8 cellular contexts compared by ENCODE assay signal in the genomic region with DNA sequence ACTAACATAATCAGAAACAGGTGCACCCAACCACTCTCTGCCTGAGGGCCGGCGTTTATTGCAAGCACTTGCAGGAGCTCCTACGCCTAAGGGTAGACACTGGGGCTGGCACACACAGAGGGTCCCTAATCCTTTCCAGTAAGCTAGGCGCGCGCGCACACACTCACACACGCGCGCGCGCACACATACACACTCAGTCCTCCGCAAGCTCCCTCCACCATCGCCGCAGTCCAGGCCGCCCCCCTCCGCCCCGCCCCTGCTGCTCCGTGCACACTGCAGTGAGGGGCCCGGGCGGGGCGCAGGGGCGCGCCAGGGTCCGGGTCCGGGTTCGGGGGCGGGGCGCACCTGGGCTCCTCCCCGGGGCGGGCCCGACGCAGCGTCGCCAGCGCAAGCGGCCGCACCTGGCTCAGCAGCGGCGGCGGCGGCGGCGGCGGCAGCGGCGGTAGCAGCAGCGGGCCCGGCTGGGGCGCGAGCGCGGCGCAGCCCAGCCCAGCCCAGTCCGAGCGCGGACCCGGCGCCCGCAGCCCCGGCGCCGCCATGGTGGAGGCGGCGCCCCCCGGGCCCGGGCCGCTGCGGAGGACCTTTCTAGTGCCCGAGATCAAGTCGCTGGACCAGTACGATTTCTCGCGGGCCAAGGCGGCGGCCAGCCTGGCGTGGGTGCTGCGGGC. TPM values are rescaled to one million over a fixed set of nuclear protein-coding genes. Genes with fewer than 3 reads are reported as not detected.
DNase-seq lines count a peak whose midpoint lies in the region; ATAC-seq and TF ChIP-seq lines count a peak whose summit lies in the region.

A gene with protein sequence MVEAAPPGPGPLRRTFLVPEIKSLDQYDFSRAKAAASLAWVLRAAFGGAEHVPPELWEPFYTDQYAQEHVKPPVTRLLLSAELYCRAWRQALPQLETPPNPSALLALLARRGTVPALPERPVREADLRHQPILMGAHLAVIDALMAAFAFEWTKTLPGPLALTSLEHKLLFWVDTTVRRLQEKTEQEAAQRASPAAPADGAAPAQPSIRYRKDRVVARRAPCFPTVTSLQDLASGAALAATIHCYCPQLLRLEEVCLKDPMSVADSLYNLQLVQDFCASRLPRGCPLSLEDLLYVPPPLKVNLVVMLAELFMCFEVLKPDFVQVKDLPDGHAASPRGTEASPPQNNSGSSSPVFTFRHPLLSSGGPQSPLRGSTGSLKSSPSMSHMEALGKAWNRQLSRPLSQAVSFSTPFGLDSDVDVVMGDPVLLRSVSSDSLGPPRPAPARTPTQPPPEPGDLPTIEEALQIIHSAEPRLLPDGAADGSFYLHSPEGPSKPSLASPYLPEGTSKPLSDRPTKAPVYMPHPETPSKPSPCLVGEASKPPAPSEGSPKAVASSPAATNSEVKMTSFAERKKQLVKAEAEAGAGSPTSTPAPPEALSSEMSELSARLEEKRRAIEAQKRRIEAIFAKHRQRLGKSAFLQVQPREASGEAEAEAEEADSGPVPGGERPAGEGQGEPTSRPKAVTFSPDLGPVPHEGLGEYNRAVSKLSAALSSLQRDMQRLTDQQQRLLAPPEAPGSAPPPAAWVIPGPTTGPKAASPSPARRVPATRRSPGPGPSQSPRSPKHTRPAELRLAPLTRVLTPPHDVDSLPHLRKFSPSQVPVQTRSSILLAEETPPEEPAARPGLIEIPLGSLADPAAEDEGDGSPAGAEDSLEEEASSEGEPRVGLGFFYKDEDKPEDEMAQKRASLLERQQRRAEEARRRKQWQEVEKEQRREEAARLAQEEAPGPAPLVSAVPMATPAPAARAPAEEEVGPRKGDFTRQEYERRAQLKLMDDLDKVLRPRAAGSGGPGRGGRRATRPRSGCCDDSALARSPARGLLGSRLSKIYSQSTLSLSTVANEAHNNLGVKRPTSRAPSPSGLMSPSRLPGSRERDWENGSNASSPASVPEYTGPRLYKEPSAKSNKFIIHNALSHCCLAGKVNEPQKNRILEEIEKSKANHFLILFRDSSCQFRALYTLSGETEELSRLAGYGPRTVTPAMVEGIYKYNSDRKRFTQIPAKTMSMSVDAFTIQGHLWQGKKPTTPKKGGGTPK (plus strand): TSS at position 398 of the 668 bp plus-strand sequence. CDS start 140 bp downstream, at position 538.

- DNase-seq in A673 (ENCODE audit: low spot score) (peak; percentile 67), NCI-H345 (lab: John Stamatoyannopoulos, UW) (peak; percentile 81), activated T-cell treated with anti-CD3 and anti-CD28 coated beads for 4 hours (peak; percentile 14), GM19240 (ENCODE audit: insufficient read length, low spot score) (no peak)

- CTCF ChIA-PET in A673 (lab: Charles Lee), result interaction anchor here (1.1 kb wide), 1 partner anchor 27 kb away, joined by 6 read pairs; no protein-coding TSS in a partner anchor

- no TSS peak for BruUV-seq in A673 (replicated peaks; lab: Mats Ljungman, UMichigan)

- H2AFZ ChIP-seq in parathyroid adenoma, result peak within 1 kb of the TSS; percentile 88

- ATAC-seq in GM21723 (IDR thresholded peaks at IDR 0.05; ENCODE audit: unreplicated experiment) (peak; percentile 62), gastroesophageal sphincter (peak; percentile 19), GM21390 (IDR thresholded peaks at IDR 0.05; ENCODE audit: unreplicated experiment) (no peak)

- no CpG with 5 or more reads among the region's 78 CpGs for WGBS in gastroesophageal sphincter (ENCODE audit: low coverage in 1 of 2), 2 donors

- TF ChIP-seq POLR2A in gastroesophageal sphincter (IDR thresholded peaks at IDR 0.05), result no peak

- H3K4me1 ChIP-seq in A673 (ENCODE audit: insufficient read depth, low read length, poor library complexity, severe bottlenecking) (peaks cover 4% of the 10 kb centered on the region), gastroesophageal sphincter (peaks cover 0 to 17% (median 0%) of the 10 kb centered on the region in 3 donors), parathyroid adenoma (peaks cover 2% of the 10 kb centered on the region)

- no peak for TF ChIP-seq EP300 in gastroesophageal sphincter (IDR thresholded peaks at IDR 0.05)

- peak within 1 kb of the TSS; percentile 46 for H3K4me3 ChIP-seq in A673 (ENCODE audit: low read depth, low read length, poor library complexity, severe bottlenecking)
- peak within 1 kb of the TSS in 1 of 2 donors; percentile 42 for H3K4me3 ChIP-seq in gastroesophageal sphincter
- peak within 1 kb of the TSS; percentile 61 for H3K4me3 ChIP-seq in parathyroid adenoma (ENCODE audit: low read depth, low read length)

- peak within 1 kb of the TSS; percentile 76 for H3K9ac ChIP-seq in parathyroid adenoma

- H3K27me3 ChIP-seq in A673 (replicated peaks; ENCODE audit: insufficient read depth, low read depth, low read length, poor library complexity), result peaks cover 31% of the 10 kb centered on the region
- H3K27me3 ChIP-seq in gastroesophageal sphincter, result peaks cover 98% of the 10 kb centered on the region
- no peaks in the 10 kb centered on the region for H3K27me3 ChIP-seq in parathyroid adenoma (ENCODE audit: control insufficient read depth, insufficient read depth, low read length)

- H3K4me2 ChIP-seq in parathyroid adenoma (ENCODE audit: low read length), result peak within 1 kb of the TSS; percentile 72

- no peak for TF ChIP-seq CTCF in A673 (conservative IDR thresholded peaks at IDR 0.05; ENCODE audit: low read depth, low read length)
- TF ChIP-seq CTCF in gastroesophageal sphincter (IDR thresholded peaks at IDR 0.05), result no peak
- TF ChIP-seq CTCF in parathyroid adenoma (IDR thresholded peaks at IDR 0.05), result no peak

- POLR2A ChIA-PET in A673 (lab: Charles Lee; ENCODE audit: low non-redundant PET), result interaction anchor here (0.5 kb wide), 1 partner anchor 32 kb away, joined by 5 read pairs; no protein-coding TSS in a partner anchor

- intact Hi-C loops in A673 (cut with micrococcal nuclease; ENCODE audit: unreplicated experiment), result no loop called here

- H3K36me3 ChIP-seq in A673 (ENCODE audit: insufficient read depth, low read length, poor library complexity, severe bottlenecking), result no peaks in the 10 kb centered on the region
- no peaks in the 10 kb centered on the region for H3K36me3 ChIP-seq in gastroesophageal sphincter
- no peaks in the 10 kb centered on the region for H3K36me3 ChIP-seq in parathyroid adenoma (ENCODE audit: control insufficient read depth, insufficient read depth, low read length)

- H3K27ac ChIP-seq in A673 (ENCODE audit: low read depth, low read length, poor library complexity, severe bottlenecking) (no peak within 1 kb of the TSS), gastroesophageal sphincter (no peak within 1 kb of the TSS), parathyroid adenoma (no peak within 1 kb of the TSS)

- H3K9me3 ChIP-seq in A673 (ENCODE audit: low read depth, low read length, poor library complexity, severe bottlenecking) (no peaks in the 10 kb centered on the region), gastroesophageal sphincter (no peaks in the 10 kb centered on the region), parathyroid adenoma (ENCODE audit: control insufficient read depth, low read length) (no peaks in the 10 kb centered on the region)

- H3K79me2 ChIP-seq in parathyroid adenoma, result no peaks in the 10 kb centered on the region

RNA-seq across cellular contexts. Expression of the gene that starts here (rescaled TPM):
- 1.2 and 3.4 TPM in 2 replicates for total RNA-seq in A673 (2021)
- 1 to 10 TPM in 1 of 4 donors, under 1 TPM in 1, not detected in 2; 0.46 to 2.1 TPM for total RNA-seq in gastroesophageal sphincter
